Comparison of ENCODE assay signal across 8 cellular contexts in genomic region chr9:107149756-107150155, GRCh38.
"Had no signal": no experiment of that assay in that cellular context is flagged by ENCODE, and none has a peak within 500 bp of the region (broad histone marks: within the 10 kb centered on the region; RNA-seq: fewer than 3 reads in every experiment).

No MANE protein-coding gene starts in this region.

- H3K9ac ChIP-seq: GM23248 had no signal

- DNase-seq: GM23248, GOT3, H7, HFFc6 had no signal

- H2AFZ ChIP-seq: GM23248 had no signal

- H3K9me3 ChIP-seq: HAP-1 had no signal

- H3K4me1 ChIP-seq: HAP-1 had no signal

- H3K4me3 ChIP-seq: GM23248, HAP-1 had no signal

- H3K36me3 ChIP-seq: HAP-1 had no signal

- ATAC-seq: HCT116, HepG2 had no signal

- H3K27ac ChIP-seq: GM23248, HL-60 had no signal
